1 cellular context compared by ENCODE assay signal in the genomic region with DNA sequence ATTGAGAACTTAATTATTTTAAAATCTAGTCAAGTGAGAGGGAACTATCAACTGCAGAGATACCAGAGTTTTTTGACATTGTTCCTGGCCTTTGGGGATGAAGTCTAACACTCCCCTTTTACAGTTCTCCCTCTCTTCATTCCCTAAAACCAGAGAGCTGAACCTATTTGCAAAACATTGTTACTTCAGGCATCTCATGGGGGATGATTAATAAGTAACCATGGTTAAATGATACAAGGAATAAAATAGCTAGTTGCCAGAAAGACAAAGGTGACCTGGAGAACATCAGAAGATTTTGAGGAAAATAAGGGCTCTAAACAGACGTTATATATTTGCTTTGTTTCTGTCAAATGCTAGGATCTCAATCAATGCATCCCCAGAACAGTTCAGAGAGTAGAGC.
TF ChIP-seq lines count a peak whose summit lies in the region.

No MANE protein-coding gene starts in this region.

TF ChIP-seq in GM23338, 12 proteins besides CTCF, POLR2A, EP300 and RAD21 (continued from another document):
- TF ChIP-seq ZNF331 (CRISPR knock-in tag; IDR thresholded peaks at IDR 0.05; ENCODE audit: low read depth) (no peak), JUNB (IDR thresholded peaks at IDR 0.05; ENCODE audit: unreplicated experiment) (no peak), CREB1 (CRISPR knock-in tag; IDR thresholded peaks at IDR 0.05; ENCODE audit: low read depth) (no peak), EZH2 (IDR thresholded peaks at IDR 0.05; ENCODE audit: low read depth, unreplicated experiment) (no peak), NANOG (IDR thresholded peaks at IDR 0.05; ENCODE audit: borderline replicate concordance) (no peak), ZNF114 (CRISPR knock-in tag; IDR thresholded peaks at IDR 0.05) (no peak), STAT1 (IDR thresholded peaks at IDR 0.05; ENCODE audit: unreplicated experiment) (no peak)
- TF ChIP-seq, protein P1, sequence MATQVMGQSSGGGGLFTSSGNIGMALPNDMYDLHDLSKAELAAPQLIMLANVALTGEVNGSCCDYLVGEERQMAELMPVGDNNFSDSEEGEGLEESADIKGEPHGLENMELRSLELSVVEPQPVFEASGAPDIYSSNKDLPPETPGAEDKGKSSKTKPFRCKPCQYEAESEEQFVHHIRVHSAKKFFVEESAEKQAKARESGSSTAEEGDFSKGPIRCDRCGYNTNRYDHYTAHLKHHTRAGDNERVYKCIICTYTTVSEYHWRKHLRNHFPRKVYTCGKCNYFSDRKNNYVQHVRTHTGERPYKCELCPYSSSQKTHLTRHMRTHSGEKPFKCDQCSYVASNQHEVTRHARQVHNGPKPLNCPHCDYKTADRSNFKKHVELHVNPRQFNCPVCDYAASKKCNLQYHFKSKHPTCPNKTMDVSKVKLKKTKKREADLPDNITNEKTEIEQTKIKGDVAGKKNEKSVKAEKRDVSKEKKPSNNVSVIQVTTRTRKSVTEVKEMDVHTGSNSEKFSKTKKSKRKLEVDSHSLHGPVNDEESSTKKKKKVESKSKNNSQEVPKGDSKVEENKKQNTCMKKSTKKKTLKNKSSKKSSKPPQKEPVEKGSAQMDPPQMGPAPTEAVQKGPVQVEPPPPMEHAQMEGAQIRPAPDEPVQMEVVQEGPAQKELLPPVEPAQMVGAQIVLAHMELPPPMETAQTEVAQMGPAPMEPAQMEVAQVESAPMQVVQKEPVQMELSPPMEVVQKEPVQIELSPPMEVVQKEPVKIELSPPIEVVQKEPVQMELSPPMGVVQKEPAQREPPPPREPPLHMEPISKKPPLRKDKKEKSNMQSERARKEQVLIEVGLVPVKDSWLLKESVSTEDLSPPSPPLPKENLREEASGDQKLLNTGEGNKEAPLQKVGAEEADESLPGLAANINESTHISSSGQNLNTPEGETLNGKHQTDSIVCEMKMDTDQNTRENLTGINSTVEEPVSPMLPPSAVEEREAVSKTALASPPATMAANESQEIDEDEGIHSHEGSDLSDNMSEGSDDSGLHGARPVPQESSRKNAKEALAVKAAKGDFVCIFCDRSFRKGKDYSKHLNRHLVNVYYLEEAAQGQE (IDR thresholded peaks at IDR 0.05; ENCODE audit: unreplicated experiment), result no peak
- TF ChIP-seq, protein P2, sequence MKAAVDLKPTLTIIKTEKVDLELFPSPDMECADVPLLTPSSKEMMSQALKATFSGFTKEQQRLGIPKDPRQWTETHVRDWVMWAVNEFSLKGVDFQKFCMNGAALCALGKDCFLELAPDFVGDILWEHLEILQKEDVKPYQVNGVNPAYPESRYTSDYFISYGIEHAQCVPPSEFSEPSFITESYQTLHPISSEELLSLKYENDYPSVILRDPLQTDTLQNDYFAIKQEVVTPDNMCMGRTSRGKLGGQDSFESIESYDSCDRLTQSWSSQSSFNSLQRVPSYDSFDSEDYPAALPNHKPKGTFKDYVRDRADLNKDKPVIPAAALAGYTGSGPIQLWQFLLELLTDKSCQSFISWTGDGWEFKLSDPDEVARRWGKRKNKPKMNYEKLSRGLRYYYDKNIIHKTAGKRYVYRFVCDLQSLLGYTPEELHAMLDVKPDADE (IDR thresholded peaks at IDR 0.05), result no peak
- TF ChIP-seq, protein P3, sequence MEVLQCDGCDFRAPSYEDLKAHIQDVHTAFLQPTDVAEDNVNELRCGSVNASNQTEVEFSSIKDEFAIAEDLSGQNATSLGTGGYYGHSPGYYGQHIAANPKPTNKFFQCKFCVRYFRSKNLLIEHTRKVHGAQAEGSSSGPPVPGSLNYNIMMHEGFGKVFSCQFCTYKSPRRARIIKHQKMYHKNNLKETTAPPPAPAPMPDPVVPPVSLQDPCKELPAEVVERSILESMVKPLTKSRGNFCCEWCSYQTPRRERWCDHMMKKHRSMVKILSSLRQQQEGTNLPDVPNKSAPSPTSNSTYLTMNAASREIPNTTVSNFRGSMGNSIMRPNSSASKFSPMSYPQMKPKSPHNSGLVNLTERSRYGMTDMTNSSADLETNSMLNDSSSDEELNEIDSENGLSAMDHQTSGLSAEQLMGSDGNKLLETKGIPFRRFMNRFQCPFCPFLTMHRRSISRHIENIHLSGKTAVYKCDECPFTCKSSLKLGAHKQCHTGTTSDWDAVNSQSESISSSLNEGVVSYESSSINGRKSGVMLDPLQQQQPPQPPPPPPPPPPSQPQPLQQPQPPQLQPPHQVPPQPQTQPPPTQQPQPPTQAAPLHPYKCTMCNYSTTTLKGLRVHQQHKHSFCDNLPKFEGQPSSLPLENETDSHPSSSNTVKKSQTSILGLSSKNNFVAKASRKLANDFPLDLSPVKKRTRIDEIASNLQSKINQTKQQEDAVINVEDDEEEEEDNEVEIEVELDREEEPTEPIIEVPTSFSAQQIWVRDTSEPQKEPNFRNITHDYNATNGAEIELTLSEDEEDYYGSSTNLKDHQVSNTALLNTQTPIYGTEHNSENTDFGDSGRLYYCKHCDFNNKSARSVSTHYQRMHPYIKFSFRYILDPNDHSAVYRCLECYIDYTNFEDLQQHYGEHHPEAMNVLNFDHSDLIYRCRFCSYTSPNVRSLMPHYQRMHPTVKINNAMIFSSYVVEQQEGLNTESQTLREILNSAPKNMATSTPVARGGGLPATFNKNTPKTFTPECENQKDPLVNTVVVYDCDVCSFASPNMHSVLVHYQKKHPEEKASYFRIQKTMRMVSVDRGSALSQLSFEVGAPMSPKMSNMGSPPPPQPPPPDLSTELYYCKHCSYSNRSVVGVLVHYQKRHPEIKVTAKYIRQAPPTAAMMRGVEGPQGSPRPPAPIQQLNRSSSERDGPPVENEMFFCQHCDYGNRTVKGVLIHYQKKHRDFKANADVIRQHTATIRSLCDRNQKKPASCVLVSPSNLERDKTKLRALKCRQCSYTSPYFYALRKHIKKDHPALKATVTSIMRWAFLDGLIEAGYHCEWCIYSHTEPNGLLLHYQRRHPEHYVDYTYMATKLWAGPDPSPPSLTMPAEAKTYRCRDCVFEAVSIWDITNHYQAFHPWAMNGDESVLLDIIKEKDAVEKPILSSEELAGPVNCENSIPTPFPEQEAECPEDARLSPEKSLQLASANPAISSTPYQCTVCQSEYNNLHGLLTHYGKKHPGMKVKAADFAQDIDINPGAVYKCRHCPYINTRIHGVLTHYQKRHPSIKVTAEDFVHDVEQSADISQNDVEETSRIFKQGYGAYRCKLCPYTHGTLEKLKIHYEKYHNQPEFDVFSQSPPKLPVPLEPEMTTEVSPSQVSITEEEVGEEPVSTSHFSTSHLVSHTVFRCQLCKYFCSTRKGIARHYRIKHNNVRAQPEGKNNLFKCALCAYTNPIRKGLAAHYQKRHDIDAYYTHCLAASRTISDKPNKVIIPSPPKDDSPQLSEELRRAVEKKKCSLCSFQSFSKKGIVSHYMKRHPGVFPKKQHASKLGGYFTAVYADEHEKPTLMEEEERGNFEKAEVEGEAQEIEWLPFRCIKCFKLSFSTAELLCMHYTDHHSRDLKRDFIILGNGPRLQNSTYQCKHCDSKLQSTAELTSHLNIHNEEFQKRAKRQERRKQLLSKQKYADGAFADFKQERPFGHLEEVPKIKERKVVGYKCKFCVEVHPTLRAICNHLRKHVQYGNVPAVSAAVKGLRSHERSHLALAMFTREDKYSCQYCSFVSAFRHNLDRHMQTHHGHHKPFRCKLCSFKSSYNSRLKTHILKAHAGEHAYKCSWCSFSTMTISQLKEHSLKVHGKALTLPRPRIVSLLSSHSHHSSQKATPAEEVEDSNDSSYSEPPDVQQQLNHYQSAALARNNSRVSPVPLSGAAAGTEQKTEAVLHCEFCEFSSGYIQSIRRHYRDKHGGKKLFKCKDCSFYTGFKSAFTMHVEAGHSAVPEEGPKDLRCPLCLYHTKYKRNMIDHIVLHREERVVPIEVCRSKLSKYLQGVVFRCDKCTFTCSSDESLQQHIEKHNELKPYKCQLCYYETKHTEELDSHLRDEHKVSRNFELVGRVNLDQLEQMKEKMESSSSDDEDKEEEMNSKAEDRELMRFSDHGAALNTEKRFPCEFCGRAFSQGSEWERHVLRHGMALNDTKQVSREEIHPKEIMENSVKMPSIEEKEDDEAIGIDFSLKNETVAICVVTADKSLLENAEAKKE (CRISPR knock-in tag; IDR thresholded peaks at IDR 0.05), result no peak
